In the genomic region with DNA sequence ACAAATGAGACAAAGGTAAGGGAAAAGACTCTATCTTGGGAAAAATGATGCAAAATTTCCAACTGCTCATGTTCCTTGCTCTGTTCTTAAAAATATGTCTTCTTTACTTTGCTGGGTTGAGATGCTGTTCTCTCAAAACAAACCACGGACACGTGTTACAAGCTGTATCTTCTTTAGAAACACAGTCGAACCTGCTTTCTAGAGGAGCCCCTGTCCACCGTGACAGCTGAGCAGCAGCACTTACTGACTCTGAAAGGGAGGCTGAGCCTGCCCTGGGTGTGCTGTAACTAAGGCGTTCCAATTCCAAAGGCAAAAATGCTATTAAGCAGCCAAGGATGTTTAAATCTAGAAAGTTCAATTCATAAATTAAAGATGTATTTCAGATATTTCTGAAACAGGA, we compare ENCODE assay signal across 16 cellular contexts.
"Had no signal": no experiment of that assay in that cellular context is flagged by ENCODE, and none has a peak within 500 bp of the region (broad histone marks: within the 10 kb centered on the region; RNA-seq: fewer than 3 reads in every experiment).

No MANE protein-coding gene starts in this region.

- H3K4me1 Mint-ChIP-seq: activated naive CD8-positive, alpha-beta T cell treated with anti-CD3 and anti-CD28 coated beads for 36 hours had no signal

- ATAC-seq: effector memory CD8-positive, alpha-beta T cell; heart right ventricle; left lobe of liver; psoas muscle; WTC11 had no signal

- DNase-seq: activated CD4-positive, alpha-beta T cell treated with anti-CD3 and anti-CD28 coated beads, Interleukin-2, amount 50 U/mL, for 48 hours; activated naive CD4-positive, alpha-beta T cell treated with Interleukin-2 at 50 U/mL for 16 hours; activated naive CD8-positive, alpha-beta T cell treated with anti-CD3 and anti-CD28 coated beads for 36 hours; activated T-cell treated with anti-CD3 and anti-CD28 coated beads, Interleukin-2, amount 50 U/mL, for 48 hours; colonic mucosa; dorsolateral prefrontal cortex; effector memory CD8-positive, alpha-beta T cell; heart right ventricle; islet precursor cell; naive B cell; psoas muscle; stimulated activated CD4-positive, alpha-beta T cell treated with anti-CD3 and anti-CD28 coated beads, Interleukin-4, amount 100 ng/mL, for 24 hours; stimulated activated naive CD4-positive, alpha-beta T cell treated with Interleukin-2 at 50 U/mL for 16 hours; upper lobe of left lung had no signal

- H3K27me3 Mint-ChIP-seq: activated naive CD8-positive, alpha-beta T cell treated with anti-CD3 and anti-CD28 coated beads for 36 hours; effector memory CD8-positive, alpha-beta T cell had no signal

- H3K27ac Mint-ChIP-seq: activated naive CD8-positive, alpha-beta T cell treated with anti-CD3 and anti-CD28 coated beads for 36 hours; effector memory CD8-positive, alpha-beta T cell; naive B cell; WTC11 had no signal

- H3K36me3 Mint-ChIP-seq: activated naive CD8-positive, alpha-beta T cell treated with anti-CD3 and anti-CD28 coated beads for 36 hours; naive B cell; WTC11 had no signal

- H3K4me3 Mint-ChIP-seq: activated naive CD8-positive, alpha-beta T cell treated with anti-CD3 and anti-CD28 coated beads for 36 hours; effector memory CD8-positive, alpha-beta T cell; naive B cell; WTC11 had no signal
